In genomic region chr10:127368101-127368500, GRCh38 we compare ENCODE assay signal across 24 cellular contexts.
"Had no signal": no experiment of that assay in that cellular context is flagged by ENCODE, and none has a peak within 500 bp of the region (broad histone marks: within the 10 kb centered on the region; RNA-seq: fewer than 3 reads in every experiment).

No MANE protein-coding gene starts in this region.

- H3K9me3 ChIP-seq: heart left ventricle, left ventricle myocardium inferior, neutrophil, ovary, right atrium auricular region, right lobe of liver, spleen, testis, thyroid gland, transverse colon, upper lobe of left lung, vagina had no signal

- H3K36me3 ChIP-seq: neutrophil, ovary, right lobe of liver, transverse colon had no signal

- H3K4me1 Mint-ChIP-seq: mesothelial cell of epicardium; naive thymus-derived CD4-positive, alpha-beta T cell; stimulated activated effector memory CD8-positive, alpha-beta T cell treated with anti-CD3 and anti-CD28 coated beads, Interleukin-12 subunit alpha, Interleukin-12 subunit beta, amount 100 ng/mL, for 72 hours; stimulated activated naive CD8-positive, alpha-beta T cell treated with anti-CD3 and anti-CD28 coated beads, Interleukin-15, amount 100 ng/mL, for 72 hours had no signal

- H3K4me3 ChIP-seq: heart left ventricle, left ventricle myocardium inferior, lung, ovary, right atrium auricular region, right lobe of liver, spleen, testis, thyroid gland, transverse colon, upper lobe of left lung, vagina had no signal

- H3K9me3 Mint-ChIP-seq: mesothelial cell of epicardium; naive thymus-derived CD4-positive, alpha-beta T cell; natural killer cell treated with Interleukin-12 subunit alpha and Interleukin-12 subunit beta and Interleukin-15 and Interleukin-18, amount 100 ng/mL, for 72 hours; stimulated activated effector memory CD8-positive, alpha-beta T cell treated with anti-CD3 and anti-CD28 coated beads, Interleukin-12 subunit alpha, Interleukin-12 subunit beta, amount 100 ng/mL, for 72 hours; stimulated activated naive CD8-positive, alpha-beta T cell treated with anti-CD3 and anti-CD28 coated beads, Interleukin-15, amount 100 ng/mL, for 72 hours had no signal

- DNase-seq: heart left ventricle; islet precursor cell; left ventricle myocardium inferior; mesendoderm; naive thymus-derived CD4-positive, alpha-beta T cell; ovary; right lobe of liver; small intestine; spleen; stimulated activated CD4-positive, alpha-beta T cell treated with anti-CD3 and anti-CD28 coated beads, Interleukin-4, amount 100 ng/mL, for 24 hours; stimulated activated naive CD4-positive, alpha-beta T cell treated with Interleukin-2 at 50 U/mL for 16 hours; stimulated activated naive CD8-positive, alpha-beta T cell treated with anti-CD3 and anti-CD28 coated beads, Interleukin-15, amount 100 ng/mL, for 72 hours; testis; thyroid gland; transverse colon had no signal

- H3K4me3 Mint-ChIP-seq: mesothelial cell of epicardium; naive thymus-derived CD4-positive, alpha-beta T cell; natural killer cell treated with Interleukin-12 subunit alpha and Interleukin-12 subunit beta and Interleukin-15 and Interleukin-18, amount 100 ng/mL, for 72 hours; stimulated activated effector memory CD8-positive, alpha-beta T cell treated with anti-CD3 and anti-CD28 coated beads, Interleukin-12 subunit alpha, Interleukin-12 subunit beta, amount 100 ng/mL, for 72 hours; stimulated activated naive CD8-positive, alpha-beta T cell treated with anti-CD3 and anti-CD28 coated beads, Interleukin-15, amount 100 ng/mL, for 72 hours had no signal

- H3K36me3 Mint-ChIP-seq: mesothelial cell of epicardium; naive thymus-derived CD4-positive, alpha-beta T cell; natural killer cell treated with Interleukin-12 subunit alpha and Interleukin-12 subunit beta and Interleukin-15 and Interleukin-18, amount 100 ng/mL, for 72 hours; stimulated activated effector memory CD8-positive, alpha-beta T cell treated with anti-CD3 and anti-CD28 coated beads, Interleukin-12 subunit alpha, Interleukin-12 subunit beta, amount 100 ng/mL, for 72 hours had no signal

- H3K4me1 ChIP-seq: heart left ventricle, right atrium auricular region, right lobe of liver, spleen, thyroid gland, transverse colon, upper lobe of left lung, vagina had no signal

- H3K27ac Mint-ChIP-seq: mesothelial cell of epicardium; naive thymus-derived CD4-positive, alpha-beta T cell; natural killer cell treated with Interleukin-12 subunit alpha and Interleukin-12 subunit beta and Interleukin-15 and Interleukin-18, amount 100 ng/mL, for 72 hours; progenitor cell of endocrine pancreas; stimulated activated effector memory CD8-positive, alpha-beta T cell treated with anti-CD3 and anti-CD28 coated beads, Interleukin-12 subunit alpha, Interleukin-12 subunit beta, amount 100 ng/mL, for 72 hours had no signal

- H3K27me3 ChIP-seq: heart left ventricle, neutrophil, ovary, right atrium auricular region, right lobe of liver, spleen, testis, thyroid gland, transverse colon, upper lobe of left lung, vagina had no signal

- H3K27me3 Mint-ChIP-seq: progenitor cell of endocrine pancreas; stimulated activated naive CD8-positive, alpha-beta T cell treated with anti-CD3 and anti-CD28 coated beads, Interleukin-15, amount 100 ng/mL, for 72 hours had no signal

- H3K27ac ChIP-seq: heart left ventricle, left ventricle myocardium inferior, neutrophil, ovary, right atrium auricular region, right lobe of liver, spleen, testis, thyroid gland, transverse colon, upper lobe of left lung, vagina had no signal
